ENCODE assay signal across 22 cellular contexts in genomic region chr5:74030371-74030770, GRCh38.
"Had no signal": no experiment of that assay in that cellular context is flagged by ENCODE, and none has a peak within 500 bp of the region (broad histone marks: within the 10 kb centered on the region; RNA-seq: fewer than 3 reads in every experiment).

No MANE protein-coding gene starts in this region.

- DNase-seq: colonic mucosa; cortex of kidney; effector CD8-positive, alpha-beta T cell; effector memory CD8-positive, alpha-beta T cell; endodermal cell; heart left ventricle; hypothalamus; immature natural killer cell; left cardiac atrium; left lung; left ventricle myocardium superior; lower lobe of right lung; mesenchymal stem cell; midbrain; naive thymus-derived CD4-positive, alpha-beta T cell had no signal

- ATAC-seq: effector memory CD8-positive, alpha-beta T cell; gastroesophageal sphincter; heart left ventricle; left cardiac atrium; left lung; left ventricle myocardium superior; lower lobe of right lung; naive thymus-derived CD4-positive, alpha-beta T cell had no signal

- H3K4me1 Mint-ChIP-seq: immature natural killer cell had no signal

- H3K27me3 Mint-ChIP-seq: dendritic cell treated with granulocyte-macrophage colony-stimulating factor and Interleukin-4, amounts not matched to agents 40 ng/mL and 50 ng/mL, for 4 days had no signal

- H3K79me2 ChIP-seq: hepatocyte had no signal

- H3K9me3 Mint-ChIP-seq: dendritic cell treated with granulocyte-macrophage colony-stimulating factor and Interleukin-4, amounts not matched to agents 40 ng/mL and 50 ng/mL, for 4 days; effector memory CD8-positive, alpha-beta T cell; endodermal cell; immature natural killer cell had no signal

- H3K27ac ChIP-seq: colonic mucosa, esophagus muscularis mucosa, foreskin keratinocyte, gastroesophageal sphincter, heart left ventricle, hepatocyte, left lung, lower lobe of right lung had no signal

- FAIRE-seq: endometrium, frontal cortex had no signal

- H2AFZ ChIP-seq: hepatocyte had no signal

- H3K9me3 ChIP-seq: colonic mucosa, esophagus muscularis mucosa, gastroesophageal sphincter, heart left ventricle, left lung, lower lobe of right lung had no signal

- H3K4me3 Mint-ChIP-seq: dendritic cell treated with granulocyte-macrophage colony-stimulating factor and Interleukin-4, amounts not matched to agents 40 ng/mL and 50 ng/mL, for 4 days; effector memory CD8-positive, alpha-beta T cell; endodermal cell; immature natural killer cell; naive thymus-derived CD4-positive, alpha-beta T cell had no signal

- H3K36me3 ChIP-seq: colonic mucosa, esophagus muscularis mucosa, gastroesophageal sphincter, heart left ventricle, left lung, lower lobe of right lung had no signal

- H3K4me1 ChIP-seq: colonic mucosa, lower lobe of right lung had no signal

- H3K4me3 ChIP-seq: colonic mucosa, esophagus muscularis mucosa, gastroesophageal sphincter, heart left ventricle, hepatocyte, left lung, lower lobe of right lung had no signal

- H3K27ac Mint-ChIP-seq: dendritic cell treated with granulocyte-macrophage colony-stimulating factor and Interleukin-4, amounts not matched to agents 40 ng/mL and 50 ng/mL, for 4 days; effector memory CD8-positive, alpha-beta T cell; endodermal cell; immature natural killer cell; naive thymus-derived CD4-positive, alpha-beta T cell had no signal

- H3K4me2 ChIP-seq: hepatocyte had no signal

- H3K36me3 Mint-ChIP-seq: immature natural killer cell; naive thymus-derived CD4-positive, alpha-beta T cell had no signal

- H3K27me3 ChIP-seq: colonic mucosa, esophagus muscularis mucosa, foreskin keratinocyte, heart left ventricle, hepatocyte, left lung had no signal
